21 cellular contexts compared by ENCODE assay signal in genomic region chr15:45654749-45655148, GRCh38.
"Had no signal": no experiment of that assay in that cellular context is flagged by ENCODE, and none has a peak within 500 bp of the region (broad histone marks: within the 10 kb centered on the region; RNA-seq: fewer than 3 reads in every experiment).

No MANE protein-coding gene starts in this region.

- H2AFZ ChIP-seq: hepatocyte had no signal

- H3K4me3 Mint-ChIP-seq: activated CD4-positive, alpha-beta T cell treated with anti-CD3 and anti-CD28 coated beads, Interleukin-2, amount 10 ng/mL, durations not matched to agents 24 days and 14 days; activated CD8-positive, alpha-beta memory T cell treated with anti-CD3 and anti-CD28 coated beads, Interleukin-2, amount 10 ng/mL, durations not matched to agents 7 days and 5 days; activated CD8-positive, alpha-beta T cell treated with anti-CD3 and anti-CD28 coated beads for 36 hours; activated naive CD4-positive, alpha-beta T cell treated with anti-CD3 and anti-CD28 coated beads, Interleukin-2, amount 50 U/mL, for 24 hours; nephron had no signal

- H3K9me3 ChIP-seq: left ventricle myocardium inferior, prostate gland, tibial artery, uterus had no signal

- H3K4me1 ChIP-seq: uterus had no signal

- H3K27me3 Mint-ChIP-seq: activated CD4-positive, alpha-beta T cell treated with anti-CD3 and anti-CD28 coated beads, Interleukin-2, amount 10 ng/mL, durations not matched to agents 24 days and 14 days; activated CD8-positive, alpha-beta memory T cell treated with anti-CD3 and anti-CD28 coated beads, Interleukin-2, amount 10 ng/mL, durations not matched to agents 7 days and 5 days; activated CD8-positive, alpha-beta T cell treated with anti-CD3 and anti-CD28 coated beads for 36 hours; activated naive CD4-positive, alpha-beta T cell treated with anti-CD3 and anti-CD28 coated beads, Interleukin-2, amount 50 U/mL, for 24 hours had no signal

- H3K27ac ChIP-seq: brain microvascular endothelial cell, hepatocyte, left ventricle myocardium inferior, prostate gland, tibial artery, uterus had no signal

- H3K4me2 ChIP-seq: hepatocyte had no signal

- H3K36me3 ChIP-seq: brain microvascular endothelial cell, left ventricle myocardium inferior, prostate gland, tibial artery, uterus had no signal

- ATAC-seq: activated CD8-positive, alpha-beta memory T cell treated with anti-CD3 and anti-CD28 coated beads, Interleukin-2, amount 10 ng/mL, durations not matched to agents 7 days and 5 days; activated CD8-positive, alpha-beta T cell treated with anti-CD3 and anti-CD28 coated beads for 36 hours; esophagus mucosa; stimulated activated naive CD8-positive, alpha-beta T cell treated with anti-CD3 and anti-CD28 coated beads, Interleukin-15, Interleukin-2, amounts not matched to agents 100 U/mL and 50 U/mL, for 24 hours had no signal

- H3K27me3 ChIP-seq: brain microvascular endothelial cell, hepatocyte, tibial artery, uterus had no signal

- H3K4me3 ChIP-seq: hepatocyte, left ventricle myocardium inferior, prostate gland, tibial artery, uterus had no signal

- H3K27ac Mint-ChIP-seq: activated CD4-positive, alpha-beta T cell treated with anti-CD3 and anti-CD28 coated beads, Interleukin-2, amount 10 ng/mL, durations not matched to agents 24 days and 14 days; activated CD8-positive, alpha-beta memory T cell treated with anti-CD3 and anti-CD28 coated beads, Interleukin-2, amount 10 ng/mL, durations not matched to agents 7 days and 5 days; activated CD8-positive, alpha-beta T cell treated with anti-CD3 and anti-CD28 coated beads for 36 hours; activated naive CD4-positive, alpha-beta T cell treated with anti-CD3 and anti-CD28 coated beads, Interleukin-2, amount 50 U/mL, for 24 hours; nephron had no signal

- DNase-seq: activated CD4-positive, alpha-beta T cell treated with anti-CD3 and anti-CD28 coated beads, Interleukin-2, amount 10 ng/mL, durations not matched to agents 24 days and 14 days; activated CD8-positive, alpha-beta memory T cell treated with anti-CD3 and anti-CD28 coated beads, Interleukin-2, amount 10 ng/mL, durations not matched to agents 7 days and 5 days; activated CD8-positive, alpha-beta T cell treated with anti-CD3 and anti-CD28 coated beads for 36 hours; activated gamma-delta T cell treated with Interleukin-2 at 50 U/mL for 16 hours; activated T-cell treated with anti-CD3 and anti-CD28 coated beads for 4 hours; aorta; brain microvascular endothelial cell; caudate nucleus; effector memory CD4-positive, alpha-beta T cell; foreskin melanocyte; left ventricle myocardium inferior; mammary epithelial cell; stimulated activated CD4-positive, alpha-beta T cell treated with anti-CD3 and anti-CD28 coated beads, Interleukin-4, amount 100 ng/mL, for 24 hours; stimulated activated naive CD8-positive, alpha-beta T cell treated with anti-CD3 and anti-CD28 coated beads, Interleukin-15, Interleukin-2, amounts not matched to agents 100 U/mL and 50 U/mL, for 24 hours; tibial artery; uterus had no signal

- H3K9me3 Mint-ChIP-seq: activated CD8-positive, alpha-beta T cell treated with anti-CD3 and anti-CD28 coated beads for 36 hours; activated naive CD4-positive, alpha-beta T cell treated with anti-CD3 and anti-CD28 coated beads, Interleukin-2, amount 50 U/mL, for 24 hours; nephron had no signal
